8 cellular contexts compared by ENCODE assay signal in genomic region chr2:222318026-222318711, GRCh38. TPM values are rescaled to one million over a fixed set of nuclear protein-coding genes. Genes with fewer than 3 reads are reported as not detected.
DNase-seq lines count a peak whose midpoint lies in the region; ATAC-seq and TF ChIP-seq lines count a peak whose summit lies in the region.

No MANE protein-coding gene starts in this region.

- H3K27ac Mint-ChIP-seq in naive B cell, result no peak overlapping the region

- peak; percentile 49 for ATAC-seq in GM19023 (IDR thresholded peaks at IDR 0.05; ENCODE audit: unreplicated experiment)
- ATAC-seq in HG03095 (IDR thresholded peaks at IDR 0.05; ENCODE audit: unreplicated experiment), result peak; percentile 51
- ATAC-seq in naive B cell (ENCODE audit: low read depth in 2 of 2), result peak; percentile 37 to 44

- WGBS in esophagus squamous epithelium, 2 donors, result 0 to 1% methylated on average over 4 to 15 of the region's 41 CpGs

- TF ChIP-seq CTCF in VCaP (conservative IDR thresholded peaks at IDR 0.05) (peak; percentile 71), esophagus squamous epithelium (IDR thresholded peaks at IDR 0.05) (peak in 5 of 6 experiments; percentile 27 to 67 (median 36)), uterus (IDR thresholded peaks at IDR 0.05) (peak; percentile 34 to 54 (median 50))

- peaks cover 6 to 12% (median 11%) of the 10 kb centered on the region in 3 donors for H3K4me1 Mint-ChIP-seq in naive B cell

- H3K4me3 Mint-ChIP-seq in naive B cell, result peak overlapping the region; percentile 47 to 84 (median 76)

- H3K36me3 ChIP-seq in esophagus squamous epithelium, result no peaks in the 10 kb centered on the region
- H3K36me3 ChIP-seq in uterus, result no peaks in the 10 kb centered on the region

- TF ChIP-seq POLR2A in esophagus squamous epithelium (IDR thresholded peaks at IDR 0.05), result no peak
- TF ChIP-seq POLR2A in uterus (IDR thresholded peaks at IDR 0.05), result no peak

- H3K9me3 ChIP-seq in esophagus squamous epithelium (no peaks in the 10 kb centered on the region), uterus (no peaks in the 10 kb centered on the region)

- H3K9me3 Mint-ChIP-seq in naive B cell, result peaks cover 0 to 4% (median 0%) of the 10 kb centered on the region in 7 donors

- peak overlapping the region; percentile 47 to 72 (median 52) for H3K4me3 ChIP-seq in esophagus squamous epithelium
- peak overlapping the region; percentile 12 to 35 for H3K4me3 ChIP-seq in uterus

- intact Hi-C loops in esophagus squamous epithelium (cut with DNase I), result loop anchor here (5.0 kb wide), 2 partner anchors 244 to 294 kb away; no protein-coding TSS in a partner anchor
- intact Hi-C loops in uterus (cut with DNase I; ENCODE audit: low total_unique reads), result loop anchor here (5.0 kb wide), 1 partner anchor 244 kb away; no protein-coding TSS in a partner anchor

- peak overlapping the region; percentile 56 for H3K27ac ChIP-seq in VCaP
- H3K27ac ChIP-seq in esophagus squamous epithelium, result peak overlapping the region in 1 of 4 donors; percentile 39
- no peak overlapping the region for H3K27ac ChIP-seq in uterus

- DNase-seq in D341Med (ENCODE audit: low spot score) (peak; percentile 87), NCI-H2107 treated with DMSO at 0.1 percent for 48 hours (lab: John Stamatoyannopoulos, UW; ENCODE audit: unreplicated experiment) (peak; percentile 70), esophagus squamous epithelium (lab: John Stamatoyannopoulos, UW) (no peak), naive B cell (no peak), uterus (peak in 1 of 2 donors; percentile 52)

- peaks cover 0 to 4% of the 10 kb centered on the region in 2 donors for H3K36me3 Mint-ChIP-seq in naive B cell

- H3K4me1 ChIP-seq in esophagus squamous epithelium (peaks cover 13 to 30% (median 19%) of the 10 kb centered on the region in 3 donors), uterus (no peaks in the 10 kb centered on the region)

- peaks cover 59 to 70% (median 63%) of the 10 kb centered on the region in 3 donors for H3K27me3 Mint-ChIP-seq in naive B cell

- peaks cover 3 to 94% (median 15%) of the 10 kb centered on the region in 4 donors for H3K27me3 ChIP-seq in esophagus squamous epithelium
- H3K27me3 ChIP-seq in uterus, result peaks cover 0 to 4% of the 10 kb centered on the region in 2 donors

RNA-seq across cellular contexts. Expression of gene PAX3, which starts 19.4 kb away (rescaled TPM):
- not detected for total RNA-seq in esophagus squamous epithelium
- polyA plus RNA-seq in naive B cell (ENCODE audit: low read depth in 6 of 6), result not detected
- total RNA-seq in uterus, result not detected

Comparison
In these comparisons a context has a peak if more than half of its experiments do, and no peak if none do; other contexts are left out.
1. DNase-seq: peak in D341Med (single experiment) and NCI-H2107 treated with DMSO at 0.1 percent for 48 hours (single experiment); none in esophagus squamous epithelium (single experiment) and naive B cell (single experiment).
2. Peak in every context shown above with its lines, with median percentiles within 50 percentile points of each other: ATAC-seq and CTCF ChIP-seq.